12 cellular contexts compared by ENCODE assay signal in the genomic region with DNA sequence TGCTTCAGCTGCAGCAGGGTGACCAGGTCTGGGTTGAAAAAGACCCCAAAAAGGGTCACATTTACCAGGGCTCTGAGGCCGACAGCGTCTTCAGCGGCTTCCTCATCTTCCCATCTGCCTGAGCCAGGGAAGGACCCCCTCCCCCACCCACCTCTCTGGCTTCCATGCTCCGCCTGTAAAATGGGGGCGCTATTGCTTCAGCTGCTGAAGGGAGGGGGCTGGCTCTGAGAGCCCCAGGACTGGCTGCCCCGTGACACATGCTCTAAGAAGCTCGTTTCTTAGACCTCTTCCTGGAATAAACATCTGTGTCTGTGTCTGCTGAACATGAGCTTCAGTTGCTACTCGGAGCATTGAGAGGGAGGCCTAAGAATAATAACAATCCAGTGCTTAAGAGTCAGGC. TPM values are rescaled to one million over a fixed set of nuclear protein-coding genes. Genes with fewer than 3 reads are reported as not detected.
DNase-seq lines count a peak whose midpoint lies in the region; ATAC-seq and TF ChIP-seq lines count a peak whose summit lies in the region.
"Had no signal": no experiment of that assay in that cellular context is flagged by ENCODE, and none has a peak within 500 bp of the region (broad histone marks: within the 10 kb centered on the region; RNA-seq: fewer than 3 reads in every experiment).

No MANE protein-coding gene starts in this region.

- no peaks in the 10 kb centered on the region for H3K36me3 Mint-ChIP-seq in activated T-helper 2 cell treated with anti-CD3 and anti-CD28 coated beads, Interferon-gamma antibody, Interleukin-2, Interleukin-4, amounts not matched to agents 10 μg/mL and 5 μg/mL and 100 μg/mL, durations not matched to agents 14 hours and 24 hours and 36 hours (ENCODE audit: low read depth)
- H3K36me3 Mint-ChIP-seq: naive thymus-derived CD4-positive, alpha-beta T cell had no signal

- H3K4me3 ChIP-seq in BLaER1 treated with 17β-estradiol and CSF1 and Interleukin-3, amounts not matched to agents 10 nM and 100 nM = peak overlapping the region in 3 of 10 experiments; percentile 68 to 90 (median 84); a peak in 6 of 20 replicates
- H3K4me3 ChIP-seq in HCT116 (replicated peaks in 1 of 2; ENCODE audit: low read depth in 1 of 2, low read length in 2 of 2) (no peak overlapping the region), cardiac fibroblast (replicated peaks in 1 of 2; ENCODE audit: low read depth in 2 of 2, low read length in 2 of 2) (no peak overlapping the region), lower lobe of right lung (peak overlapping the region; percentile 46)

- no peaks in the 10 kb centered on the region for H3K4me1 Mint-ChIP-seq in activated T-helper 2 cell treated with anti-CD3 and anti-CD28 coated beads, Interferon-gamma antibody, Interleukin-2, Interleukin-4, amounts not matched to agents 10 μg/mL and 5 μg/mL and 100 μg/mL, durations not matched to agents 14 hours and 24 hours and 36 hours (ENCODE audit: low read depth)

- H3K27ac Mint-ChIP-seq in activated T-helper 2 cell treated with anti-CD3 and anti-CD28 coated beads, Interferon-gamma antibody, Interleukin-2, Interleukin-4, amounts not matched to agents 10 μg/mL and 5 μg/mL and 100 μg/mL, durations not matched to agents 14 hours and 24 hours and 36 hours = no peak overlapping the region
- H3K27ac Mint-ChIP-seq: naive thymus-derived CD4-positive, alpha-beta T cell had no signal

- TF ChIP-seq CTCF in HCT116 (IDR thresholded peaks at IDR 0.05 in 2 of 3, conservative IDR thresholded peaks at IDR 0.05 in 1 of 3; ENCODE audit: borderline replicate concordance in 1 of 3, insufficient read depth in 1 of 3, low read depth in 2 of 3, low read length in 2 of 3) (peak in 1 of 3 experiments; percentile 35; a peak in 2 of 6 replicates), cardiac fibroblast (IDR thresholded peaks at IDR 0.05; ENCODE audit: low read depth, low read length) (no peak), lower lobe of right lung (IDR thresholded peaks at IDR 0.05) (no peak)

- no peak overlapping the region for H3K4me3 Mint-ChIP-seq in activated T-helper 2 cell treated with anti-CD3 and anti-CD28 coated beads, Interferon-gamma antibody, Interleukin-2, Interleukin-4, amounts not matched to agents 10 μg/mL and 5 μg/mL and 100 μg/mL, durations not matched to agents 14 hours and 24 hours and 36 hours (ENCODE audit: low read depth)
- H3K4me3 Mint-ChIP-seq: naive thymus-derived CD4-positive, alpha-beta T cell had no signal

- H3K9ac ChIP-seq in BLaER1 treated with 17β-estradiol and CSF1 and Interleukin-3, amounts not matched to agents 10 nM and 100 nM = peak overlapping the region in 3 of 11 experiments; percentile 2 to 88 (median 82); a peak in 5 of 22 replicates
- no peak overlapping the region for H3K9ac ChIP-seq in HCT116 (ENCODE audit: low read length)

- H3K4me2 ChIP-seq in BLaER1 treated with 17β-estradiol and CSF1 and Interleukin-3, amounts not matched to agents 10 nM and 100 nM = peak overlapping the region in 10 of 11 experiments; percentile 0 to 100 (median 32); a peak in 16 of 22 replicates
- H3K4me2 ChIP-seq in HCT116 (ENCODE audit: low read length) = no peak overlapping the region

- no peak for TF ChIP-seq RAD21 in HCT116 (IDR thresholded peaks at IDR 0.05; ENCODE audit: low read depth)

- peaks cover 55 to 100% (median 69%) of the 10 kb centered on the region in 10 experiments for H3K4me1 ChIP-seq in BLaER1 treated with 17β-estradiol and CSF1 and Interleukin-3, amounts not matched to agents 10 nM and 100 nM
- H3K4me1 ChIP-seq in HCT116 (ENCODE audit: control insufficient read depth in 1 of 2, insufficient read depth in 2 of 2, low read length in 2 of 2) (no peaks in the 10 kb centered on the region), lower lobe of right lung (peaks cover 4% of the 10 kb centered on the region)

- CTCF ChIA-PET in HCT116 (lab: Charles Lee) = interaction anchor here (1.0 kb wide), 1 partner anchor 218 kb away, joined by 3 read pairs; no protein-coding TSS in a partner anchor

- no peak overlapping the region for H2AFZ ChIP-seq in HCT116 (ENCODE audit: low read depth, low read length, poor library complexity, severe bottlenecking)

- POLR2A ChIA-PET in HCT116 (lab: Charles Lee) = no interaction called here

- TF ChIP-seq POLR2A in HCT116 (IDR thresholded peaks at IDR 0.05; ENCODE audit: borderline replicate concordance, extremely low read depth, insufficient read depth, insufficient read length) = no peak

- BruUV-seq in HCT116 (replicated peaks; lab: Mats Ljungman, UMichigan) = no TSS peak

- peaks cover 0 to 14% (median 13%) of the 10 kb centered on the region in 11 experiments; a peak in 20 of 22 replicates for H3K9me3 ChIP-seq in BLaER1 treated with 17β-estradiol and CSF1 and Interleukin-3, amounts not matched to agents 10 nM and 100 nM (replicated peaks in 1 of 11)
- H3K9me3 ChIP-seq in HCT116 (ENCODE audit: control insufficient read depth in 1 of 2, insufficient read depth in 1 of 2, low read depth in 1 of 2, low read length in 2 of 2) (no peaks in the 10 kb centered on the region), lower lobe of right lung (no peaks in the 10 kb centered on the region)

- peak overlapping the region in 2 of 11 experiments; percentile 63 to 77; a peak in 2 of 22 replicates for H3K27ac ChIP-seq in BLaER1 treated with 17β-estradiol and CSF1 and Interleukin-3, amounts not matched to agents 10 nM and 100 nM
- H3K27ac ChIP-seq in HCT116 (ENCODE audit: low read depth, low read length) = no peak overlapping the region
- no peak overlapping the region for H3K27ac ChIP-seq in lower lobe of right lung

- no peaks in the 10 kb centered on the region for H3K27me3 ChIP-seq in BLaER1 treated with 17β-estradiol and CSF1 and Interleukin-3, amounts not matched to agents 10 nM and 100 nM
- peaks cover 3% of the 10 kb centered on the region; the same call in 1 of the 2 replicates for H3K27me3 ChIP-seq in HCT116 (ENCODE audit: insufficient read depth, low read length)
- H3K27me3 ChIP-seq in lower lobe of right lung (ENCODE audit: low read depth) = peaks cover 25% of the 10 kb centered on the region

- no peaks in the 10 kb centered on the region for H3K79me2 ChIP-seq in HCT116 (ENCODE audit: insufficient read depth, low read length)

- H3K9me2 ChIP-seq in HCT116 (ENCODE audit: insufficient read depth) = no peaks in the 10 kb centered on the region

- ATAC-seq in HCT116 = peak; percentile 47; the same call in 1 of the 2 replicates
- no peak for ATAC-seq in lower lobe of right lung
- no peak for ATAC-seq in HG03460 (IDR thresholded peaks at IDR 0.05; ENCODE audit: unreplicated experiment)
- ATAC-seq: naive thymus-derived CD4-positive, alpha-beta T cell had no signal

- no peaks in the 10 kb centered on the region for H3K9me3 Mint-ChIP-seq in activated T-helper 2 cell treated with anti-CD3 and anti-CD28 coated beads, Interferon-gamma antibody, Interleukin-2, Interleukin-4, amounts not matched to agents 10 μg/mL and 5 μg/mL and 100 μg/mL, durations not matched to agents 14 hours and 24 hours and 36 hours
- H3K9me3 Mint-ChIP-seq: naive thymus-derived CD4-positive, alpha-beta T cell had no signal

- H3K36me3 ChIP-seq in BLaER1 treated with 17β-estradiol and CSF1 and Interleukin-3, amounts not matched to agents 10 nM and 100 nM = peaks cover 0 to 60% (median 0%) of the 10 kb centered on the region in 11 experiments; a peak in 6 of 22 replicates
- H3K36me3 ChIP-seq in HCT116 (ENCODE audit: control insufficient read depth in 1 of 2, insufficient read depth in 2 of 2, low read length in 2 of 2) (no peaks in the 10 kb centered on the region), lower lobe of right lung (no peaks in the 10 kb centered on the region)

- H4K20me1 ChIP-seq in BLaER1 treated with 17β-estradiol and CSF1 and Interleukin-3, amounts not matched to agents 10 nM and 100 nM = peaks cover 0 to 21% (median 0%) of the 10 kb centered on the region in 11 experiments; a peak in 6 of 22 replicates
- no peaks in the 10 kb centered on the region for H4K20me1 ChIP-seq in HCT116 (ENCODE audit: insufficient read depth)

- H3K27me3 Mint-ChIP-seq in activated T-helper 2 cell treated with anti-CD3 and anti-CD28 coated beads, Interferon-gamma antibody, Interleukin-2, Interleukin-4, amounts not matched to agents 10 μg/mL and 5 μg/mL and 100 μg/mL, durations not matched to agents 14 hours and 24 hours and 36 hours (ENCODE audit: low read depth) = no peaks in the 10 kb centered on the region

- RAD21 ChIA-PET in HCT116 (lab: Charles Lee; ENCODE audit: low non-redundant PET in 1 of 2, low total read pairs in 2 of 2, uncharacterized antibody in 2 of 2, unreplicated experiment in 2 of 2) = interaction anchor here (0.6 to 1.8 kb wide), 2 partner anchors 219 to 224 kb away, joined by 3 to 6 read pairs; no protein-coding TSS in a partner anchor

- intact Hi-C loops in HCT116 (cut with micrococcal nuclease) (no loop called here), lower lobe of right lung (cut with DNase I) (no loop called here)
- intact Hi-C loops in activated T-helper 2 cell treated with anti-CD3 and anti-CD28 coated beads, Interferon-gamma antibody, Interleukin-2, Interleukin-4, amounts not matched to agents 10 μg/mL and 5 μg/mL and 100 μg/mL, durations not matched to agents 14 hours and 24 hours and 36 hours (cut with micrococcal nuclease) = no loop called here

- DNase-seq in HCT116 (ENCODE audit: low read depth, low spot score) (no peak), cardiac fibroblast (ENCODE audit: low read depth in 2 of 2) (peak; percentile 27 to 42), lower lobe of right lung (no peak), NCI-H774 (lab: John Stamatoyannopoulos, UW) (no peak), T-helper 2 cell (no peak)
- no peak for DNase-seq in activated T-helper 2 cell treated with anti-CD3 and anti-CD28 coated beads, Interferon-gamma antibody, Interleukin-2, Interleukin-4, amounts not matched to agents 10 μg/mL and 5 μg/mL and 100 μg/mL, durations not matched to agents 14 hours and 24 hours and 36 hours (ENCODE audit: low spot score)
- DNase-seq: GF-D8; naive thymus-derived CD4-positive, alpha-beta T cell; NCI-H1092; RPMI8226 had no signal

TF ChIP-seq in HCT116, 20 proteins besides CTCF, POLR2A, EP300 and RAD21 (continues in another document):
- TF ChIP-seq CBX3 (IDR thresholded peaks at IDR 0.05; ENCODE audit: low read depth) = no peak

RNA-seq across cellular contexts. Expression of a gene that starts 2.9 kb away (rescaled TPM):
- total RNA-seq in HCT116 (2021; ENCODE audit: unreplicated experiment) (0.91 TPM), lower lobe of right lung (935 TPM)
- not detected in 2 replicates for polyA plus RNA-seq in HCT116 (2012)
- total RNA-seq in activated T-helper 2 cell treated with anti-CD3 and anti-CD28 coated beads, Interferon-gamma antibody, Interleukin-2, Interleukin-4, amounts not matched to agents 10 μg/mL and 5 μg/mL and 100 μg/mL, durations not matched to agents 14 hours and 24 hours and 36 hours = not detected in 2 replicates
- polyA plus RNA-seq: naive thymus-derived CD4-positive, alpha-beta T cell had no signal

RNA-seq across cellular contexts. Expression of a gene that starts 4.1 kb away (rescaled TPM):
- 0.59 TPM for total RNA-seq in HCT116 (2021; ENCODE audit: unreplicated experiment)
- polyA plus RNA-seq in HCT116 (2012) = not detected in 2 replicates
- total RNA-seq in lower lobe of right lung = 800 TPM
- total RNA-seq in activated T-helper 2 cell treated with anti-CD3 and anti-CD28 coated beads, Interferon-gamma antibody, Interleukin-2, Interleukin-4, amounts not matched to agents 10 μg/mL and 5 μg/mL and 100 μg/mL, durations not matched to agents 14 hours and 24 hours and 36 hours = not detected in 2 replicates
- polyA plus RNA-seq: naive thymus-derived CD4-positive, alpha-beta T cell had no signal

RNA-seq across cellular contexts. Expression of a gene that starts 13.8 kb away (rescaled TPM):
- 0.32 TPM for total RNA-seq in HCT116 (2021; ENCODE audit: unreplicated experiment)
- not detected in 2 replicates for polyA plus RNA-seq in HCT116 (2012)
- total RNA-seq in lower lobe of right lung = 1,524 TPM
- not detected in 2 replicates for total RNA-seq in activated T-helper 2 cell treated with anti-CD3 and anti-CD28 coated beads, Interferon-gamma antibody, Interleukin-2, Interleukin-4, amounts not matched to agents 10 μg/mL and 5 μg/mL and 100 μg/mL, durations not matched to agents 14 hours and 24 hours and 36 hours
- polyA plus RNA-seq: naive thymus-derived CD4-positive, alpha-beta T cell had no signal

Comparison
In these comparisons a context has a peak if more than half of its experiments do, and no peak if none do; other contexts are left out.
1. DNase-seq: peak in cardiac fibroblast (2 of 2); none in HCT116 (single experiment), lower lobe of right lung (single experiment), NCI-H774 (single experiment), activated T-helper 2 cell treated with anti-CD3 and anti-CD28 coated beads, Interferon-gamma antibody, Interleukin-2, Interleukin-4, amounts not matched to agents 10 μg/mL and 5 μg/mL and 100 μg/mL, durations not matched to agents 14 hours and 24 hours and 36 hours (single experiment) and T-helper 2 cell (0 of 5).
2. RNA of a gene that starts 2.9 kb away (total RNA-seq): 935 TPM in lower lobe of right lung (single experiment); 0.91 TPM in HCT116 (single experiment) and not detected in activated T-helper 2 cell treated with anti-CD3 and anti-CD28 coated beads, Interferon-gamma antibody, Interleukin-2, Interleukin-4, amounts not matched to agents 10 μg/mL and 5 μg/mL and 100 μg/mL, durations not matched to agents 14 hours and 24 hours and 36 hours; every median in the first group is over 100 times any median in the second.
3. RNA of a gene that starts 4.1 kb away (total RNA-seq): 800 TPM in lower lobe of right lung (single experiment); 0.59 TPM in HCT116 (single experiment) and not detected in activated T-helper 2 cell treated with anti-CD3 and anti-CD28 coated beads, Interferon-gamma antibody, Interleukin-2, Interleukin-4, amounts not matched to agents 10 μg/mL and 5 μg/mL and 100 μg/mL, durations not matched to agents 14 hours and 24 hours and 36 hours; every median in the first group is over 100 times any median in the second.
4. RNA of a gene that starts 13.8 kb away (total RNA-seq): 1,524 TPM in lower lobe of right lung (single experiment); 0.32 TPM in HCT116 (single experiment) and not detected in activated T-helper 2 cell treated with anti-CD3 and anti-CD28 coated beads, Interferon-gamma antibody, Interleukin-2, Interleukin-4, amounts not matched to agents 10 μg/mL and 5 μg/mL and 100 μg/mL, durations not matched to agents 14 hours and 24 hours and 36 hours; every median in the first group is over 1,000 times any median in the second.